Comparison of ENCODE assay signal across 11 cellular contexts in genomic region chr12:120102189-120103043, GRCh38. TPM values are rescaled to one million over a fixed set of nuclear protein-coding genes. Genes with fewer than 3 reads are reported as not detected.
DNase-seq lines count a peak whose midpoint lies in the region; ATAC-seq, FAIRE-seq and TF ChIP-seq lines count a peak whose summit lies in the region.
"Had no signal": no experiment of that assay in that cellular context is flagged by ENCODE, and none has a peak within 500 bp of the region (broad histone marks: within the 10 kb centered on the region; RNA-seq: fewer than 3 reads in every experiment).

No MANE protein-coding gene starts in this region.

- peaks cover 23 to 63% of the 10 kb centered on the region in 2 donors for H3K36me3 Mint-ChIP-seq in CD4-positive, alpha-beta memory T cell

- peak overlapping the region in 6 of 7 donors; percentile 18 to 72 (median 51) for H3K27ac Mint-ChIP-seq in CD4-positive, alpha-beta memory T cell

- no peaks in the 10 kb centered on the region for H3K23me2 ChIP-seq in H1 (ENCODE audit: low read depth, low read length)

- no peaks in the 10 kb centered on the region for H3K27me3 ChIP-seq in CD4-positive, alpha-beta memory T cell (ENCODE audit: insufficient read depth, low read length)
- H3K27me3 ChIP-seq in H1 (replicated peaks in 1 of 4; ENCODE audit: control insufficient read depth in 3 of 4, extremely low read depth in 1 of 4, insufficient read depth in 3 of 4, low read length in 3 of 4) (no peaks in the 10 kb centered on the region), trophoblast cell (ENCODE audit: insufficient read depth, low read length) (no peaks in the 10 kb centered on the region)

- H3K14ac ChIP-seq in H1 (ENCODE audit: insufficient read length) (no peak overlapping the region), trophoblast cell (ENCODE audit: low read length) (no peak overlapping the region)

- H3K4me3 ChIP-seq in CD4-positive, alpha-beta memory T cell (ENCODE audit: low read length in 2 of 2), result no peak overlapping the region
- H3K4me3 ChIP-seq in H1 (ENCODE audit: extremely low read depth in 1 of 4, insufficient read depth in 2 of 4, low read depth in 3 of 4, low read length in 4 of 4), result no peak overlapping the region
- no peak overlapping the region for H3K4me3 ChIP-seq in trophoblast cell (ENCODE audit: low read depth, low read length)

- peak in 1 of 3 experiments; percentile 6; a peak in 2 of 4 replicates for TF ChIP-seq CTCF in H1 (IDR thresholded peaks at IDR 0.05; ENCODE audit: control extremely low read depth in 1 of 3, insufficient read depth in 1 of 3, low read depth in 1 of 3, low read length in 3 of 3)

- H2BK12ac ChIP-seq in H1 (ENCODE audit: low read depth, low read length) (no peak overlapping the region), trophoblast cell (ENCODE audit: low read length) (no peak overlapping the region)

- peaks cover 25% of the 10 kb centered on the region for H3K4me1 ChIP-seq in CD4-positive, alpha-beta memory T cell (ENCODE audit: insufficient read depth, low read length)
- H3K4me1 ChIP-seq in H1 (replicated peaks in 1 of 4; ENCODE audit: control insufficient read depth in 3 of 4, insufficient read depth in 4 of 4, low read length in 3 of 4) (peaks cover 0 to 9% (median 5%) of the 10 kb centered on the region in 4 experiments; a peak in 5 of 7 replicates), trophoblast cell (ENCODE audit: control insufficient read depth in 1 of 2, insufficient read depth in 2 of 2, low read length in 2 of 2) (peaks cover 16 to 18% of the 10 kb centered on the region in 2 experiments)

- no peak for TF ChIP-seq POLR2A in H1 (IDR thresholded peaks at IDR 0.05; ENCODE audit: control extremely low read depth in 1 of 2, low read depth in 2 of 2, low read length in 2 of 2)

- H3K4me1 Mint-ChIP-seq in CD4-positive, alpha-beta memory T cell, result peaks cover 16 to 54% (median 26%) of the 10 kb centered on the region in 4 donors

- TF ChIP-seq RAD21 in H1 (IDR thresholded peaks at IDR 0.05 in 1 of 2, conservative IDR thresholded peaks at IDR 0.05 in 1 of 2; ENCODE audit: low read depth in 2 of 2, low read length in 2 of 2), result peak in 1 of 2 experiments; percentile 2; a peak in 1 of 4 replicates

- POLR2A ChIA-PET in CD4-positive, alpha-beta memory T cell (lab: Charles Lee; ENCODE audit: partially characterized antibody), result interaction anchor here (0.8 to 1.2 kb wide), 4 partner anchors 12 to 16 kb away, joined by 3 to 4 read pairs (median 3); partner anchors contain the start of gene RAB35
- POLR2A ChIA-PET in H1 (lab: Charles Lee; ENCODE audit: partially characterized antibody), result interaction anchor here (0.6 to 6.3 kb wide), 12 partner anchors 8 to 189 kb away, joined by 3 to 52 read pairs (median 6); partner anchors contain the start of genes RAB35, RNU4-2 and RPLP0

- H2BK5ac ChIP-seq in H1 (ENCODE audit: low read depth, low read length) (no peak overlapping the region), trophoblast cell (ENCODE audit: low read depth, low read length, poor library complexity) (no peak overlapping the region)

- H3K27me3 Mint-ChIP-seq in CD4-positive, alpha-beta memory T cell, result no peaks in the 10 kb centered on the region
- H3K27me3 Mint-ChIP-seq: stimulated activated naive CD8-positive, alpha-beta T cell treated with anti-CD3 and anti-CD28 coated beads, Interleukin-15, amount 100 ng/mL, for 72 hours had no signal

- H3K79me1 ChIP-seq in H1 (ENCODE audit: low read depth, low read length) (peaks cover 10% of the 10 kb centered on the region; the same call in 1 of the 2 replicates), trophoblast cell (ENCODE audit: low read length) (no peaks in the 10 kb centered on the region)

- peaks cover 0 to 2% (median 0%) of the 10 kb centered on the region in 8 donors for H3K9me3 Mint-ChIP-seq in CD4-positive, alpha-beta memory T cell
- H3K9me3 Mint-ChIP-seq: stimulated activated naive CD8-positive, alpha-beta T cell treated with anti-CD3 and anti-CD28 coated beads, Interleukin-15, amount 100 ng/mL, for 72 hours had no signal

- peaks cover 53% of the 10 kb centered on the region for H3K36me3 ChIP-seq in CD4-positive, alpha-beta memory T cell (ENCODE audit: insufficient read depth, low read length)
- peaks cover 0 to 15% (median 5%) of the 10 kb centered on the region in 4 experiments; a peak in 6 of 8 replicates for H3K36me3 ChIP-seq in H1 (ENCODE audit: control insufficient read depth in 2 of 4, insufficient read depth in 4 of 4, low read length in 3 of 4)
- peaks cover 59 to 67% of the 10 kb centered on the region in 2 experiments for H3K36me3 ChIP-seq in trophoblast cell (ENCODE audit: control insufficient read depth in 1 of 2, insufficient read depth in 2 of 2, low read length in 2 of 2)

- ATAC-seq in GM21390 (IDR thresholded peaks at IDR 0.05; ENCODE audit: unreplicated experiment), result no peak
- ATAC-seq: stimulated activated naive CD8-positive, alpha-beta T cell treated with anti-CD3 and anti-CD28 coated beads, Interleukin-15, amount 100 ng/mL, for 72 hours had no signal

- H2BK120ac ChIP-seq in H1 (replicated peaks; ENCODE audit: low read depth, low read length) (no peak overlapping the region), trophoblast cell (ENCODE audit: insufficient read depth, low read length, poor library complexity) (no peak overlapping the region)

- no peak overlapping the region for H2BK20ac ChIP-seq in H1 (ENCODE audit: low read length)

- TF ChIP-seq EP300 in H1 (IDR thresholded peaks at IDR 0.05; ENCODE audit: borderline replicate concordance in 1 of 2, low read depth in 2 of 2, low read length in 2 of 2), result no peak

- H4K12ac ChIP-seq in trophoblast cell (ENCODE audit: low read depth, low read length), result no peak overlapping the region

- H3K56ac ChIP-seq in H1 (replicated peaks; ENCODE audit: insufficient read length, low read depth, low read length), result peak overlapping the region; percentile 25

- 90% methylated on average over 25 of the region's 30 CpGs; no CpG with 5 or more reads in 1 of the 2 experiments for WGBS in H1 (ENCODE audit: extremely low coverage in 1 of 2, insufficient coverage in 1 of 2, insufficient read length in 1 of 2, insufficient replicate concordance in 2 of 2, low coverage in 1 of 2, low lambda C conversion rate in 2 of 2, missing lambda C conversion rate in 1 of 2), 2 experiments
- no CpG with 5 or more reads among the region's 30 CpGs for whole genome bisulfite sequencing in trophoblast cell (ENCODE audit: extremely low coverage, insufficient coverage, insufficient read length)

- intact Hi-C loops in CD4-positive, alpha-beta memory T cell (cut with micrococcal nuclease), result no loop called here

- H3K23ac ChIP-seq in H1 (ENCODE audit: insufficient read length) (no peak overlapping the region), trophoblast cell (ENCODE audit: low read length) (no peak overlapping the region)

- H2BK15ac ChIP-seq in H1 (ENCODE audit: low read length), result no peak overlapping the region; the same call in 1 of the 2 replicates

- H2AFZ ChIP-seq in H1 (ENCODE audit: low read length) (no peak overlapping the region), trophoblast cell (ENCODE audit: insufficient read depth, low read length, poor library complexity) (peak overlapping the region; percentile 40)

- no peak overlapping the region for H2AK5ac ChIP-seq in H1 (ENCODE audit: low read depth, low read length)
- no peak overlapping the region for H2AK5ac ChIP-seq in trophoblast cell (ENCODE audit: low read length)

- no peak for FAIRE-seq in H1 (lab: Jason Lieb, UNC)

- H3K18ac ChIP-seq in H1 (ENCODE audit: extremely low read depth, low read length) (no peak overlapping the region), trophoblast cell (ENCODE audit: low read length) (peak overlapping the region; percentile 17)

- peaks cover 6 to 19% of the 10 kb centered on the region in 2 experiments for H4K20me1 ChIP-seq in H1 (replicated peaks in 1 of 2; ENCODE audit: control insufficient read depth in 1 of 2, insufficient read depth in 2 of 2, low read length in 2 of 2)

- H3K79me2 ChIP-seq in H1 (ENCODE audit: control insufficient read depth in 1 of 2, insufficient read depth in 2 of 2, low read length in 2 of 2) (peaks cover 0 to 47% of the 10 kb centered on the region in 2 experiments; a peak in 3 of 4 replicates), trophoblast cell (ENCODE audit: control insufficient read depth, insufficient read depth, low read length, poor library complexity) (peaks cover 7% of the 10 kb centered on the region)

- no peak overlapping the region for H4K91ac ChIP-seq in H1 (replicated peaks; ENCODE audit: insufficient read length, low read length)
- no peak overlapping the region for H4K91ac ChIP-seq in trophoblast cell (ENCODE audit: low read depth, low read length)

- H3K4me2 ChIP-seq in H1 (ENCODE audit: insufficient read depth in 1 of 2, low read depth in 2 of 2, low read length in 2 of 2), result no peak overlapping the region
- H3K4me2 ChIP-seq in trophoblast cell (ENCODE audit: low read length), result no peak overlapping the region

- H4K8ac ChIP-seq in H1 (ENCODE audit: extremely low read depth, insufficient read depth, low read length) (no peak overlapping the region; the same call in 1 of the 2 replicates), trophoblast cell (ENCODE audit: low read depth, low read length) (no peak overlapping the region)

- peak overlapping the region in 5 of 8 donors; percentile 2 to 81 (median 34) for H3K4me3 Mint-ChIP-seq in CD4-positive, alpha-beta memory T cell

- CTCF ChIA-PET in CD4-positive, alpha-beta memory T cell (lab: Charles Lee; ENCODE audit: partially characterized antibody), result interaction anchor here (1.2 kb wide), 1 partner anchor 10 kb away, joined by 3 read pairs; no protein-coding TSS in a partner anchor
- CTCF ChIA-PET in H1 (lab: Charles Lee; ENCODE audit: partially characterized antibody), result interaction anchor here (1.1 to 2.6 kb wide), 8 partner anchors 8 to 164 kb away, joined by 3 to 12 read pairs (median 4); partner anchors contain the start of gene RAB35

- H4K5ac ChIP-seq in H1 (ENCODE audit: insufficient read length, low read depth, low read length), result no peak overlapping the region

- no peaks in the 10 kb centered on the region for H3K9me3 ChIP-seq in CD4-positive, alpha-beta memory T cell (ENCODE audit: control insufficient read depth in 1 of 2, low read length in 2 of 2)
- H3K9me3 ChIP-seq in H1 (ENCODE audit: insufficient read depth in 2 of 2, low read depth in 1 of 2, low read length in 1 of 2) (no peaks in the 10 kb centered on the region), trophoblast cell (ENCODE audit: insufficient read depth, low read depth, low read length) (peaks cover 1% of the 10 kb centered on the region)

- peak overlapping the region; percentile 20 for H3K27ac ChIP-seq in CD4-positive, alpha-beta memory T cell (ENCODE audit: low read depth, low read length)
- H3K27ac ChIP-seq in H1 (ENCODE audit: low read depth, low read length) (peak overlapping the region; percentile 7; the same call in 1 of the 2 replicates), trophoblast cell (ENCODE audit: low read depth, low read length) (no peak overlapping the region)

- H3K4ac ChIP-seq in H1 (replicated peaks; ENCODE audit: insufficient read length, low read depth, low read length), result no peak overlapping the region
- H3K4ac ChIP-seq in trophoblast cell (ENCODE audit: low read depth, low read length), result peak overlapping the region; percentile 37

- H3K9ac ChIP-seq in H1 (replicated peaks in 1 of 4; ENCODE audit: extremely low read depth in 1 of 4, low read depth in 3 of 4, low read length in 3 of 4) (no peak overlapping the region; a peak in 1 of 7 replicates), trophoblast cell (ENCODE audit: low read length) (no peak overlapping the region)

- DNase-seq in CD4-positive, alpha-beta memory T cell, result no peak
- DNase-seq in Kasumi-1 (lab: John Stamatoyannopoulos, UW) (peak; percentile 32 to 48), H1 (ENCODE audit: low read depth in 1 of 2, low spot score in 2 of 2) (peak in 1 of 2 experiments; percentile 58), trophoblast cell (no peak), NCI-H526 (lab: John Stamatoyannopoulos, UW) (no peak)
- no peak for DNase-seq in effector CD8-positive, alpha-beta T cell (lab: John Stamatoyannopoulos, UW)
- DNase-seq: activated CD4-positive, alpha-beta T cell treated with anti-CD3 and anti-CD28 coated beads for 1 hour; activated naive CD4-positive, alpha-beta T cell treated with anti-CD3 and anti-CD28 coated beads, Interleukin-2, amount 50 U/mL, for 16 hours; NCI-H2107; stimulated activated naive CD8-positive, alpha-beta T cell treated with anti-CD3 and anti-CD28 coated beads, Interleukin-15, amount 100 ng/mL, for 72 hours had no signal

RNA-seq across cellular contexts. Expression of gene RAB35, which starts 14.1 kb away (rescaled TPM):
- total RNA-seq in CD4-positive, alpha-beta memory T cell, result 10 to 100 TPM; 66.2 to 71.3 TPM
- polyA plus RNA-seq in CD4-positive, alpha-beta memory T cell, result 10 to 100 TPM; 12.4 to 24.7 TPM
- total RNA-seq in H1 (2021; fragmentation: NEBNext Ultra II Directional; extraction: Animal tissue kit (Norgen Biotek cat#: 25700)), result 39.0 and 45.7 TPM in 2 replicates
- polyA plus RNA-seq in H1 (2011; rRNA removed), result 33.4 and 45.8 TPM in 2 replicates
- 29.0 TPM for polyA plus RNA-seq in H1 (2011; cell fraction: cytosol; rRNA removed)
- 37.5 TPM for polyA plus RNA-seq in H1 (2011; cell fraction: nucleus; rRNA removed)
- polyA plus RNA-seq in H1 (2012, experiment 1 of 2), result 35.9 to 43.8 TPM (median 40.9 TPM) in 4 replicates
- 38.3 TPM for polyA plus RNA-seq in H1 (2012, experiment 2 of 2)
- polyA plus RNA-seq in H1 (2013, experiment 1 of 2), result 27.7 TPM
- polyA plus RNA-seq in H1 (2013, experiment 2 of 2), result 29.3 TPM
- 34.0 and 46.0 TPM in 2 replicates for polyA minus RNA-seq in H1 (2011; rRNA and poly(A)+ RNA removed)
- polyA minus RNA-seq in H1 (2011; cell fraction: cytosol; rRNA and poly(A)+ RNA removed), result 16.2 TPM
- 12.0 TPM for polyA minus RNA-seq in H1 (2011; cell fraction: nucleus; rRNA and poly(A)+ RNA removed)
- 46.0 and 48.9 TPM in 2 replicates for polyA plus RNA-seq in trophoblast cell (2013)

Comparison
In these comparisons a context has a peak if more than half of its experiments do, and no peak if none do; other contexts are left out.
1. DNase-seq: peak in Kasumi-1 (2 of 2); none in CD4-positive, alpha-beta memory T cell (0 of 5), trophoblast cell (0 of 2), NCI-H526 (0 of 2) and effector CD8-positive, alpha-beta T cell (single experiment).